In the genomic region with DNA sequence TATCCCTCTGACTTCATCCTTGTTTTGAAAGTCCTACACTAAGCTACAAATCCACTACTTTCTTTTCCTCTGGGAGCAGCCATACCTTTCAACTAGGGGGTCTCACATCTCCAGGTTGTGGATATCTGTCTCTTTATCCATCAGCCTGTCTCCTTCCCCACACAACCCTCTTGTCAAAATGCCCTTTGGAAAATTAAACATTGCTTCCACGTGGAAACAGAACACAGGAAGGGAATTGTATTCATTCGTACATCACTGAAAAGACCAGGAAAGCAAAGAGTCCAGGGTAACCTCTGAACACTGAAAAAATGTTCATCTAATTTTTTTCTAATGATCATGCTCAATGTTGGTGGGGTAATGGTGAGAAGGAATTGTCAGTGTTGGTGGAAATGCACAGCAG, we compare ENCODE assay signal across 1 cellular context.
TF ChIP-seq lines count a peak whose summit lies in the region.

No MANE protein-coding gene starts in this region.

TF ChIP-seq in IMR-90, 13 proteins besides CTCF, POLR2A, EP300 and RAD21:
- TF ChIP-seq CEBPB (IDR thresholded peaks at IDR 0.05; ENCODE audit: low read depth, low read length): no peak
- no peak for TF ChIP-seq NFE2L2 (IDR thresholded peaks at IDR 0.05; ENCODE audit: low read depth, low read length)
- TF ChIP-seq SMC3 (IDR thresholded peaks at IDR 0.05; ENCODE audit: low read depth, low read length): no peak
- no peak for TF ChIP-seq MXI1 (IDR thresholded peaks at IDR 0.05; ENCODE audit: borderline replicate concordance, low read depth, low read length)
- no peak for TF ChIP-seq BHLHE40 (IDR thresholded peaks at IDR 0.05; ENCODE audit: low read depth, low read length)
- no peak for TF ChIP-seq RCOR1 (IDR thresholded peaks at IDR 0.05; ENCODE audit: insufficient replicate concordance, low read length)
- no peak for TF ChIP-seq CHD1 (IDR thresholded peaks at IDR 0.05; ENCODE audit: low read depth, low read length)
- no peak for TF ChIP-seq FOS (IDR thresholded peaks at IDR 0.05; ENCODE audit: low read depth, low read length)
- TF ChIP-seq, protein P1, sequence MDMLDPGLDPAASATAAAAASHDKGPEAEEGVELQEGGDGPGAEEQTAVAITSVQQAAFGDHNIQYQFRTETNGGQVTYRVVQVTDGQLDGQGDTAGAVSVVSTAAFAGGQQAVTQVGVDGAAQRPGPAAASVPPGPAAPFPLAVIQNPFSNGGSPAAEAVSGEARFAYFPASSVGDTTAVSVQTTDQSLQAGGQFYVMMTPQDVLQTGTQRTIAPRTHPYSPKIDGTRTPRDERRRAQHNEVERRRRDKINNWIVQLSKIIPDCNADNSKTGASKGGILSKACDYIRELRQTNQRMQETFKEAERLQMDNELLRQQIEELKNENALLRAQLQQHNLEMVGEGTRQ (IDR thresholded peaks at IDR 0.05; ENCODE audit: low read depth, low read length): no peak
